ENCODE assay signal across 7 cellular contexts in genomic region chr6:15363523-15364400, GRCh38.
DNase-seq lines count a peak whose midpoint lies in the region; ATAC-seq and TF ChIP-seq lines count a peak whose summit lies in the region.

No MANE protein-coding gene starts in this region.

- H3K27me3 ChIP-seq in tibial nerve, result no peaks in the 10 kb centered on the region

- no peaks in the 10 kb centered on the region for H3K27me3 Mint-ChIP-seq in neural crest cell (ENCODE audit: low read depth)

- peaks cover 0 to 37% (median 23%) of the 10 kb centered on the region in 4 donors for H3K4me1 ChIP-seq in tibial nerve

- no peak overlapping the region for H3K27ac Mint-ChIP-seq in neural crest cell (ENCODE audit: unreplicated experiment)

- H3K27ac ChIP-seq in RWPE1 (peak overlapping the region; percentile 55; the same call in 1 of the 2 replicates), tibial nerve (no peak overlapping the region)

- H3K4me3 ChIP-seq in tibial nerve, result no peak overlapping the region

- CTCF ChIA-PET in RWPE1 (lab: Yijun Ruan, JAX), result no interaction called here

- no peak for TF ChIP-seq EP300 in tibial nerve (IDR thresholded peaks at IDR 0.05)

- ATAC-seq in GM18867 (IDR thresholded peaks at IDR 0.05; ENCODE audit: unreplicated experiment), result peak; percentile 46
- ATAC-seq in GM21723 (IDR thresholded peaks at IDR 0.05; ENCODE audit: unreplicated experiment), result peak; percentile 46
- no peak for ATAC-seq in HG02642 (IDR thresholded peaks at IDR 0.05; ENCODE audit: poor library complexity, unreplicated experiment)
- no peak for ATAC-seq in GM19328 (IDR thresholded peaks at IDR 0.05; ENCODE audit: unreplicated experiment)

- H3K4me1 Mint-ChIP-seq in neural crest cell, result peaks cover 35% of the 10 kb centered on the region

- DNase-seq in RWPE1 (ENCODE audit: low spot score) (no peak), neural crest cell (ENCODE audit: low read depth, low spot score) (no peak), tibial nerve (ENCODE audit: low spot score in 2 of 2) (no peak)

- TF ChIP-seq POLR2A in tibial nerve (IDR thresholded peaks at IDR 0.05), result no peak

- H3K9me3 ChIP-seq in tibial nerve, result no peaks in the 10 kb centered on the region

- no peaks in the 10 kb centered on the region for H3K36me3 ChIP-seq in tibial nerve

- H3K9me3 Mint-ChIP-seq in neural crest cell, result no peaks in the 10 kb centered on the region

- H3K36me3 Mint-ChIP-seq in neural crest cell (ENCODE audit: low read depth), result no peaks in the 10 kb centered on the region

- POLR2A ChIA-PET in RWPE1 (lab: Yijun Ruan, JAX; ENCODE audit: low non-redundant PET), result no interaction called here

- 76 to 79% methylated on average over 9 of the region's 9 CpGs for WGBS in tibial nerve, 2 donors

- TF ChIP-seq CTCF in RWPE1 (conservative IDR thresholded peaks at IDR 0.05; ENCODE audit: low read depth) (no peak), neural crest cell (conservative IDR thresholded peaks at IDR 0.05) (no peak), tibial nerve (IDR thresholded peaks at IDR 0.05) (no peak)

- peak overlapping the region; percentile 0 for H3K4me3 Mint-ChIP-seq in neural crest cell

Comparison
In these comparisons a context has a peak if more than half of its experiments do, and no peak if none do; other contexts are left out.
1. ATAC-seq: peak in GM18867 (single experiment) and GM21723 (single experiment); none in HG02642 (single experiment) and GM19328 (single experiment).